ENCODE assay signal across 8 cellular contexts in the genomic region with DNA sequence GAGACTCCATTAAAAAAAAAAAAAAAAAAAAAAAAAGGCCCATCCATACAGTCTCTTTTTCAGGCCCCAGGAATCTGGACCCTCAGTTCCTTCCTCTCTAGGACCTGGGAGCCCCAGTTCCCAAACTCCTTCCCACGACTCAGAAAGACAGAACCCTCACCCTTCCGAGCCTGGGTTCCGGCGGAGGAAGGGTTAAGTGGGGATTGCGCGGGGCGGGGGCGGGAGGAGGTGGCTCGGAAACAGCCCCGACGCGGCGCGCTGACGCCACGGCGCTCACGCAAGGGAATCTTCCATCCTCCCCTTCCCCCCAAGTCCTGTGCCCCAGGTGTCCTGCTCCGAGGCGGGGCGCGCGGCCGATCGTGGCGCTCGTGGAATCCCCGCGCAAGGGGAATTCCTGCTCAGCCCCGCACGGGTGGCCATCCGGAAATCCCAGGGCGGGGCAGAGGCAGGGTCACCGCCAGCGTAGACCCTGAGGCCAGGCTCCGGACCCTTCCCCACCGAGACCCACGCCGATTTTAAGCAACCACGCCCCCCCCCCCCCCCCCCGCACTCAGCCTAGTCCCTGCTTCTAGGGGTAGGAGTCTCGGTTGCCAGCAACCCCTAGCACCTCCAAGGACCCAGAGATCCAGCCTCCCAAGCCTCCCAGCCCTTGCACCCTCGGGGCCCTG.
DNase-seq lines count a peak whose midpoint lies in the region; ATAC-seq and TF ChIP-seq lines count a peak whose summit lies in the region.

No MANE protein-coding gene starts in this region.

- H3K4me3 ChIP-seq in choroid plexus epithelial cell (ENCODE audit: low read depth, low read length), result peak overlapping the region; percentile 76

- TF ChIP-seq CTCF in choroid plexus epithelial cell (conservative IDR thresholded peaks at IDR 0.05; ENCODE audit: low read depth, low read length), result no peak

- DNase-seq in NK-92 treated with Interleukin-12 subunit alpha and Interleukin-12 subunit beta, amount 100 ng/mL, for 24 hours (lab: John Stamatoyannopoulos, UW), result peak; percentile 77
- no peak for DNase-seq in NK-92 (lab: John Stamatoyannopoulos, UW; ENCODE audit: unreplicated experiment)
- peak; percentile 73 to 87 for DNase-seq in NCI-H446 (lab: John Stamatoyannopoulos, UW)
- peak; percentile 93 for DNase-seq in activated CD4-positive, alpha-beta T cell treated with anti-CD3 and anti-CD28 coated beads for 48 hours
- peak; percentile 86 for DNase-seq in choroid plexus epithelial cell (ENCODE audit: low read depth)
- DNase-seq in kidney tubule cell (ENCODE audit: low spot score), result peak; percentile 92
- DNase-seq in stimulated activated CD4-positive, alpha-beta T cell treated with anti-CD3 and anti-CD28 coated beads, Interleukin-15, amount 100 ng/mL, for 48 hours (ENCODE audit: low read depth in 2 of 2), result peak; percentile 71 to 77

- peak; percentile 41 for ATAC-seq in HG03135 (IDR thresholded peaks at IDR 0.05; ENCODE audit: unreplicated experiment)
